22 cellular contexts compared by ENCODE assay signal in genomic region chr2:219515874-219516629, GRCh38. TPM values are rescaled to one million over a fixed set of nuclear protein-coding genes. Genes with fewer than 3 reads are reported as not detected.
DNase-seq lines count a peak whose midpoint lies in the region; ATAC-seq and TF ChIP-seq lines count a peak whose summit lies in the region.
"Had no signal": no experiment of that assay in that cellular context is flagged by ENCODE, and none has a peak within 500 bp of the region (broad histone marks: within the 10 kb centered on the region; RNA-seq: fewer than 3 reads in every experiment).

No MANE protein-coding gene starts in this region.

- H3K27ac ChIP-seq in foreskin keratinocyte: no peak overlapping the region
- H3K27ac ChIP-seq: A549 had no signal

- DNase-seq in NCI-H526 (lab: John Stamatoyannopoulos, UW): peak; percentile 62 to 67
- no peak for DNase-seq in NCI-H526 treated with DMSO at 0.1 percent for 48 hours (lab: John Stamatoyannopoulos, UW)
- DNase-seq in OCI-M1 (lab: John Stamatoyannopoulos, UW): peak; percentile 36
- no peak for DNase-seq in foreskin keratinocyte
- peak; percentile 42 for DNase-seq in putamen (ENCODE audit: low spot score)
- no peak for DNase-seq in stimulated activated CD4-positive, alpha-beta T cell treated with anti-CD3 and anti-CD28 coated beads, Interleukin-4, amount 100 ng/mL, for 4 hours
- DNase-seq in NCI-H146 treated with DMSO at 0.1 percent for 48 hours (lab: John Stamatoyannopoulos, UW; ENCODE audit: unreplicated experiment): no peak
- DNase-seq: CD4-positive, CD25-positive, alpha-beta regulatory T cell; DMS79 treated with DMSO at 0.1 percent for 48 hours; KBM-7; MV-4-11; NCI-H1417; NCI-H2029 treated with DMSO at 0.1 percent for 48 hours; NCI-H446; NCI-H774; SW 1271 had no signal

- peaks cover 91% of the 10 kb centered on the region for H3K27me3 ChIP-seq in foreskin keratinocyte

- no peak for TF ChIP-seq CTCF in foreskin keratinocyte (conservative IDR thresholded peaks at IDR 0.05)

- ATAC-seq in foreskin keratinocyte: peak; percentile 17
- ATAC-seq in HG03439 (IDR thresholded peaks at IDR 0.05; ENCODE audit: unreplicated experiment): no peak
- ATAC-seq: HCT116, Panc1 had no signal

- H3K4me1 ChIP-seq in foreskin keratinocyte: no peaks in the 10 kb centered on the region

RNA-seq across cellular contexts. Expression of gene ASIC4, which starts 1.8 kb away (rescaled TPM):
- not detected in 2 replicates for total RNA-seq in foreskin keratinocyte
- polyA plus RNA-seq in foreskin keratinocyte: not detected in 2 replicates
- total RNA-seq: G401, SK-MEL-5 had no signal
- polyA plus RNA-seq: CD4-positive, CD25-positive, alpha-beta regulatory T cell had no signal

RNA-seq across cellular contexts. Expression of gene GMPPA, which starts 17.4 kb away (rescaled TPM):
- total RNA-seq in foreskin keratinocyte: 55.4 and 62.6 TPM in 2 replicates
- 64.7 and 74.8 TPM in 2 replicates for polyA plus RNA-seq in foreskin keratinocyte

RNA-seq across cellular contexts. Expression of gene CHPF, which starts 27.6 kb away (rescaled TPM):
- total RNA-seq in foreskin keratinocyte: 93.1 and 105 TPM in 2 replicates
- 117 and 130 TPM in 2 replicates for polyA plus RNA-seq in foreskin keratinocyte

RNA-seq across cellular contexts. Expression of gene TMEM198, which starts 27.8 kb away (rescaled TPM):
- 1.0 and 1.2 TPM in 2 replicates for total RNA-seq in foreskin keratinocyte
- 1.2 and 1.3 TPM in 2 replicates for polyA plus RNA-seq in foreskin keratinocyte
- polyA plus RNA-seq: CD4-positive, CD25-positive, alpha-beta regulatory T cell had no signal

RNA-seq across cellular contexts. Expression of gene OBSL1, which starts 55.3 kb away (rescaled TPM):
- 32.0 and 33.7 TPM in 2 replicates for total RNA-seq in foreskin keratinocyte
- 32.4 and 36.3 TPM in 2 replicates for polyA plus RNA-seq in foreskin keratinocyte
- polyA plus RNA-seq: CD4-positive, CD25-positive, alpha-beta regulatory T cell had no signal

Comparison
In these comparisons a context has a peak if more than half of its experiments do, and no peak if none do; other contexts are left out.
1. DNase-seq: peak in NCI-H526 (2 of 2), OCI-M1 (single experiment) and putamen (single experiment); none in NCI-H526 treated with DMSO at 0.1 percent for 48 hours (single experiment), foreskin keratinocyte (0 of 2), stimulated activated CD4-positive, alpha-beta T cell treated with anti-CD3 and anti-CD28 coated beads, Interleukin-4, amount 100 ng/mL, for 4 hours (0 of 2) and NCI-H146 treated with DMSO at 0.1 percent for 48 hours (single experiment).